ENCODE assay signal across 30 cellular contexts in the genomic region with DNA sequence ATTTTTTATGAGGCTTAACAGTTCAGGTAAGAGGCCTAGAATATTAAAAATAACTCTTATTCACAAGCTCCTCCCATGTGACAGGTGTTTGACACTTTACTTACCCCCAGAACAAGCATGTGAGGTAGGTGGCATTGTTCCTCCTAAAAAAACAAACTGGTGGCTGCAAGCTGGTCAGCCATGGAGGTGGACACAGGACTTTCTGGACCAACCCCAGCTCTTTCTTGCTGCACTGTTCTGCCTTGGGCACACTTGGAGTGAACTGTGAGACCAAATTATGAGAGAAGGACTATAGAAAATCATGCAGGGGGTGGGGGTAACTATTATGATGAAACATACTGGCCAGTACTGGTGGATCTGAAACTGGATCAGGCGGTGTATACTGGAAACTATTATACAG.
"Had no signal": no experiment of that assay in that cellular context is flagged by ENCODE, and none has a peak within 500 bp of the region (broad histone marks: within the 10 kb centered on the region; RNA-seq: fewer than 3 reads in every experiment).

No MANE protein-coding gene starts in this region.

- H3K27ac ChIP-seq: ascending aorta, WERI-Rb-1 had no signal

- H3K9me3 ChIP-seq: ascending aorta had no signal

- DNase-seq: activated CD4-positive, alpha-beta memory T cell treated with anti-CD3 and anti-CD28 coated beads, Interleukin-2, amount 10 ng/mL, durations not matched to agents 7 days and 5 days; activated CD4-positive, alpha-beta T cell treated with anti-CD3 and anti-CD28 coated beads for 1 hour; activated CD4-positive, alpha-beta T cell treated with anti-CD3 and anti-CD28 coated beads for 36 hours; activated CD4-positive, alpha-beta T cell treated with anti-CD3 and anti-CD28 coated beads for 48 hours; activated CD4-positive, alpha-beta T cell treated with anti-CD3 and anti-CD28 coated beads, Interleukin-2, amount 10 ng/mL, durations not matched to agents 7 days and 5 days; activated CD4-positive, alpha-beta T cell treated with anti-CD3 and anti-CD28 coated beads, Interleukin-2, amount 50 U/mL, for 48 hours; activated CD4-positive, CD25-positive, alpha-beta regulatory T cell; activated CD8-positive, alpha-beta memory T cell treated with anti-CD3 and anti-CD28 coated beads for 24 hours; activated CD8-positive, alpha-beta memory T cell treated with anti-CD3 and anti-CD28 coated beads, Interleukin-2, amount 10 ng/mL, durations not matched to agents 7 days and 5 days; activated CD8-positive, alpha-beta memory T cell treated with anti-CD3 and anti-CD28 coated beads, Interleukin-2, amount 50 U/mL, for 48 hours; activated CD8-positive, alpha-beta T cell treated with anti-CD3 and anti-CD28 coated beads, Interleukin-2, amount 10 ng/mL, durations not matched to agents 7 days and 5 days; activated effector memory CD4-positive, alpha-beta T cell treated with Interleukin-2 at 50 U/mL for 16 hours; activated gamma-delta T cell; activated naive CD4-positive, alpha-beta T cell treated with anti-CD3 and anti-CD28 coated beads, Interleukin-2, amount 10 ng/mL, durations not matched to agents 7 days and 5 days; activated naive CD4-positive, alpha-beta T cell treated with Interleukin-2 at 50 U/mL for 16 hours; activated naive CD8-positive, alpha-beta T cell treated with anti-CD3 and anti-CD28 coated beads, Interleukin-2, amount 10 ng/mL, durations not matched to agents 7 days and 5 days; activated naive CD8-positive, alpha-beta T cell treated with anti-CD3 and anti-CD28 coated beads, Interleukin-2, amount 50 U/mL, for 24 hours; activated T-cell treated with anti-CD3 and anti-CD28 coated beads, Interleukin-2, amount 50 U/mL, for 24 hours; activated T-cell treated with anti-CD3 and anti-CD28 coated beads, Interleukin-2, amount 50 U/mL, for 48 hours; amygdala; anterior cingulate cortex; central memory CD4-positive, alpha-beta T cell; SW 1271; T-helper 1 cell; T-helper 2 cell; T-helper 9 cell; WERI-Rb-1 had no signal

- H3K36me3 ChIP-seq: ascending aorta, WERI-Rb-1 had no signal

- H3K27me3 ChIP-seq: ascending aorta had no signal

- ATAC-seq: activated CD4-positive, alpha-beta T cell treated with anti-CD3 and anti-CD28 coated beads for 36 hours; activated CD4-positive, CD25-positive, alpha-beta regulatory T cell treated with anti-CD3 and anti-CD28 coated beads, Interleukin-2, amount 50 U/mL, for 24 hours; activated CD8-positive, alpha-beta memory T cell treated with anti-CD3 and anti-CD28 coated beads, Interleukin-2, amount 10 ng/mL, durations not matched to agents 7 days and 5 days; activated CD8-positive, alpha-beta T cell treated with anti-CD3 and anti-CD28 coated beads, Interleukin-2, amount 10 ng/mL, durations not matched to agents 7 days and 5 days; activated naive CD8-positive, alpha-beta T cell treated with anti-CD3 and anti-CD28 coated beads, Interleukin-2, amount 50 U/mL, for 24 hours; WTC11 had no signal

- H3K4me3 ChIP-seq: ascending aorta had no signal
